ENCODE assay signal across 8 cellular contexts in the genomic region with DNA sequence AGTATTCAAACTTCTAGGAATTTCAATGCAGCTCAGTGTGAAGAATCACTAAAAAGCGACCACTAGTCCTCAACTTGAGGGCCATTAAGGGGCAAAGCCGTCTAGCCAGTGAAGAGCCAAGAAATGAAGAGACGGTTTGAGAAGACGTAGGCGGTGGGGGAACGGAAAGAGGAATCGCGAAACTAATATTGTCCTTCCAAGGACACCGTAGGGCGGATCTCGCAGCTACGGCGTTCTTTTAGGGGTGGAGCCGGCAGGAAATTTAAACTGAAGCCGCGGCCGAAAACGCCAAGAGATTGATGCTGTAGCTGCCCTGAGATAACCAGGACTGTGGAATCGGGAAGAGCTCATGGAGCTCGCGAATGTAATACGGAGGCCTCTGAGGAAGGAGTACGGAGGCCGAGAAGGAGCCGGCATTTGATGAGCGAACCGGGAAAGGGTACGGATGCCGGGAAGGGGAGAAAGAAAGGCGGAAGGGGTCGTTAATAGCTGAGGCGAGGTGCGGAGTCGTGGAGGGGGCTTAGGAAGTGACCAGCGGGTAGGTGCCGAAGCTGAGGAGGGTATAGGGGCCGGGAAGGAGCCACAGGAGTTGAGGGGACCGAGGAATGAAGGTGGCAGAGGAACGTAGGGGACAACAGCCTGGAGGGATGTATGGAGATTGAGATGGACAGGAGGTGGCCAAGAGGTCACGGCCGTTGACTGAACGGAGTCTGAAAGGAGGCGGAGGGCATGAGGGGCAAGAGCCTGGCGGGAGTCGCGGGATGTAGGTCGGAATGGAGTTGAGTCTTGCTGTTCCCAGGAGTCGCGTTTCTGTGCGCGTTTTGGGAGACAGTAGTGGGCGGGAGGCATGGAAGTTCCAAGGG. TPM values are rescaled to one million over a fixed set of nuclear protein-coding genes. Genes with fewer than 3 reads are reported as not detected.
DNase-seq lines count a peak whose midpoint lies in the region; ATAC-seq and TF ChIP-seq lines count a peak whose summit lies in the region.

A gene with protein sequence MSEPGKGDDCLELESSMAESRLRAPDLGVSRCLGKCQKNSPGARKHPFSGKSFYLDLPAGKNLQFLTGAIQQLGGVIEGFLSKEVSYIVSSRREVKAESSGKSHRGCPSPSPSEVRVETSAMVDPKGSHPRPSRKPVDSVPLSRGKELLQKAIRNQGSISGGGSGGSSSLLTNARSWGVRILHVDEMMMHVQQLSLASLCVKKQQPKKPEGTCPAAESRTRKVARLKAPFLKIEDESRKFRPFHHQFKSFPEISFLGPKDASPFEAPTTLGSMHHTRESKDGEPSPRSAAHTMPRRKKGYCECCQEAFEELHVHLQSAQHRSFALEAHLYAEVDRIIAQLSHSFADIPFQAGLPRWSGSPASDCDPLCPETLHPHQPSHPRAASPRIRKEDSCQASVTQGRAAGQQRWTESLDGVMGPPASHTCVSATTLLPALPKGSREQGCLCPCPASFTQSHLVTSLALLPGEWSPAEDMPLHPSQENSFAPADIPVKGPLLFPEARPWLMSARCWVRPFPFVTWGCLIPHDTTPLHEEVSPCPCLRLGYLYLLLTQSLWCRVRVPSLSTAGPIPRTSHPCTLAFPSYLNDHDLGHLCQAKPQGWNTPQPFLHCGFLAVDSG (plus strand): TSS at position 265 of the 863 bp plus-strand sequence. CDS start 156 bp downstream, at position 421.

- TF ChIP-seq CTCF in GM10248 (IDR thresholded peaks at IDR 0.05; ENCODE audit: control extremely low read depth, extremely low read depth, low read depth, missing control alignments) (no peak), endothelial cell (IDR thresholded peaks at IDR 0.05; ENCODE audit: unreplicated experiment) (no peak)

- H3K36me3 Mint-ChIP-seq in endothelial cell (ENCODE audit: low read depth, unreplicated experiment): no peaks in the 10 kb centered on the region

- CTCF ChIA-PET in GM10248 (lab: Yijun Ruan, JAX): interaction anchor here (1.2 to 2.0 kb wide), 6 partner anchors 14 to 202 kb away, joined by 3 to 5 read pairs (median 4); a partner anchor contains a TSS

- peak within 1 kb of the TSS; percentile 87 for H3K27ac ChIP-seq in HUES48 (ENCODE audit: low read depth, low read length)

- H3K4me3 Mint-ChIP-seq in endothelial cell (ENCODE audit: unreplicated experiment): no peak within 1 kb of the TSS

- peaks cover 2% of the 10 kb centered on the region for H3K4me1 Mint-ChIP-seq in endothelial cell (ENCODE audit: unreplicated experiment)

- POLR2A ChIA-PET in GM10248 (lab: Yijun Ruan, JAX): no interaction called here

- no peaks in the 10 kb centered on the region for H3K27me3 ChIP-seq in HUES48 (ENCODE audit: control insufficient read depth, insufficient read depth, low read length)

- H3K4me3 ChIP-seq in HUES48 (ENCODE audit: low read depth, low read length): peak within 1 kb of the TSS; percentile 88

- H3K27me3 Mint-ChIP-seq in endothelial cell (ENCODE audit: unreplicated experiment): no peaks in the 10 kb centered on the region

- H3K9me3 ChIP-seq in HUES48 (ENCODE audit: control insufficient read depth, insufficient read depth, low read length): no peaks in the 10 kb centered on the region

- ATAC-seq in GM21717 (IDR thresholded peaks at IDR 0.05; ENCODE audit: unreplicated experiment): no peak

- peak within 1 kb of the TSS; percentile 81 for H3K9ac ChIP-seq in HUES48 (ENCODE audit: low read depth, low read length)

- no peak within 1 kb of the TSS for H3K27ac Mint-ChIP-seq in endothelial cell (ENCODE audit: unreplicated experiment)

- H3K36me3 ChIP-seq in HUES48 (ENCODE audit: control insufficient read depth, insufficient read depth, low read length): peaks cover 2% of the 10 kb centered on the region; the same call in 1 of the 2 replicates

- H3K4me1 ChIP-seq in HUES48 (ENCODE audit: control insufficient read depth, insufficient read depth, low read length): peaks cover 7% of the 10 kb centered on the region; the same call in 1 of the 2 replicates

- no peaks in the 10 kb centered on the region for H3K9me3 Mint-ChIP-seq in endothelial cell (ENCODE audit: unreplicated experiment)

- DNase-seq in GM10248 (ENCODE audit: extremely low spot score) (peak; percentile 90), NOMO-1 treated with dmso at 0.1 percent for 144 hours (lab: John Stamatoyannopoulos, UW; ENCODE audit: unreplicated experiment) (peak; percentile 90), endothelial cell (ENCODE audit: low spot score) (peak; percentile 81), mesenteric fat pad (ENCODE audit: low spot score) (peak; percentile 90)
- DNase-seq in activated CD8-positive, alpha-beta memory T cell treated with anti-CD3 and anti-CD28 coated beads for 48 hours (ENCODE audit: low read depth in 2 of 3, low spot score in 2 of 3): peak; percentile 42 to 55 (median 48)
- peak; percentile 66 for DNase-seq in stimulated activated CD8-positive, alpha-beta memory T cell treated with anti-CD3 and anti-CD28 coated beads, Interleukin-12 subunit alpha, Interleukin-12 subunit beta, amount 100 ng/mL, for 4 hours (ENCODE audit: low read depth)

RNA-seq across cellular contexts. Expression of the gene that starts here (rescaled TPM):
- total RNA-seq in endothelial cell (ENCODE audit: unreplicated experiment): 16.4 TPM
- total RNA-seq in mesenteric fat pad: 5.2 TPM
